Comparison of ENCODE assay signal across 31 cellular contexts in genomic region chr19:5234412-5234811, GRCh38.
"Had no signal": no experiment of that assay in that cellular context is flagged by ENCODE, and none has a peak within 500 bp of the region (broad histone marks: within the 10 kb centered on the region; RNA-seq: fewer than 3 reads in every experiment).

No MANE protein-coding gene starts in this region.

- H3K27me3 Mint-ChIP-seq: activated B cell treated with CpG ODN at 0.5 μM for 24 hours had no signal

- H3K27ac ChIP-seq: adrenal gland, body of pancreas, epithelial cell of prostate, esophagus squamous epithelium, gastroesophageal sphincter, heart right ventricle, WERI-Rb-1 had no signal

- H3K4me1 Mint-ChIP-seq: activated B cell treated with CpG ODN at 0.5 μM for 24 hours; activated naive CD8-positive, alpha-beta T cell treated with anti-CD3 and anti-CD28 coated beads for 36 hours had no signal

- H3K27ac Mint-ChIP-seq: activated B cell treated with CpG ODN at 0.5 μM for 24 hours; activated CD8-positive, alpha-beta T cell treated with anti-CD3 and anti-CD28 coated beads for 36 hours; activated naive CD4-positive, alpha-beta T cell treated with anti-CD3 and anti-CD28 coated beads for 36 hours; activated naive CD4-positive, alpha-beta T cell treated with anti-CD3 and anti-CD28 coated beads, Interleukin-2, amount 50 U/mL, for 24 hours; activated naive CD8-positive, alpha-beta T cell treated with anti-CD3 and anti-CD28 coated beads for 36 hours; activated naive CD8-positive, alpha-beta T cell treated with anti-CD3 and anti-CD28 coated beads, Interleukin-2, amount 50 U/mL, for 24 hours; activated T-helper 17 cell treated with anti-CD3 and anti-CD28 coated beads, Interleukin-2, amount 50 U/mL, for 72 hours; T-helper 17 cell; T-helper 2 cell treated with Interferon-gamma antibody and Interleukin-4, amounts not matched to agents 5 μg/mL and 100 μg/mL, for 36 hours had no signal

- ATAC-seq: activated CD4-positive, CD25-positive, alpha-beta regulatory T cell treated with anti-CD3 and anti-CD28 coated beads, Interleukin-2, amount 50 U/mL, for 24 hours; activated CD8-positive, alpha-beta T cell treated with anti-CD3 and anti-CD28 coated beads for 36 hours; activated naive CD8-positive, alpha-beta T cell treated with anti-CD3 and anti-CD28 coated beads, Interleukin-2, amount 50 U/mL, for 24 hours; activated T-cell treated with anti-CD3 and anti-CD28 coated beads, Interleukin-2, amount 50 U/mL, for 4 hours; activated T-helper 17 cell treated with anti-CD3 and anti-CD28 coated beads, Interleukin-2, amount 50 U/mL, for 72 hours; body of pancreas; gastroesophageal sphincter; heart right ventricle; T-helper 17 cell had no signal

- H3K4me1 ChIP-seq: adrenal gland, body of pancreas had no signal

- DNase-seq: activated B cell treated with CpG ODN at 0.5 μM for 24 hours; activated CD4-positive, alpha-beta T cell treated with anti-CD3 and anti-CD28 coated beads for 48 hours; activated CD4-positive, alpha-beta T cell treated with anti-CD3 and anti-CD28 coated beads, Interleukin-2, amount 50 U/mL, for 1 hour; activated CD4-positive, alpha-beta T cell treated with anti-CD3 and anti-CD28 coated beads, Interleukin-2, amount 50 U/mL, for 48 hours; activated CD8-positive, alpha-beta memory T cell treated with anti-CD3 and anti-CD28 coated beads for 24 hours; activated CD8-positive, alpha-beta T cell treated with anti-CD3 and anti-CD28 coated beads for 36 hours; activated effector memory CD4-positive, alpha-beta T cell treated with Interleukin-2 at 50 U/mL for 16 hours; activated gamma-delta T cell treated with Interleukin-2 at 50 U/mL for 16 hours; activated naive CD4-positive, alpha-beta T cell treated with anti-CD3 and anti-CD28 coated beads for 36 hours; activated naive CD8-positive, alpha-beta T cell treated with anti-CD3 and anti-CD28 coated beads for 36 hours; activated naive CD8-positive, alpha-beta T cell treated with anti-CD3 and anti-CD28 coated beads, Interleukin-2, amount 50 U/mL, for 24 hours; activated T-cell treated with anti-CD3 and anti-CD28 coated beads, Interleukin-2, amount 50 U/mL, for 4 hours; adrenal gland; amygdala; aorta; body of pancreas; caudate nucleus; cortex of kidney; effector CD8-positive, alpha-beta T cell; esophagus squamous epithelium; foreskin melanocyte; heart right ventricle; T-helper 17 cell; T1000; WERI-Rb-1 had no signal

- H3K27me3 ChIP-seq: adrenal gland, body of pancreas, gastroesophageal sphincter had no signal

- H3K9me3 Mint-ChIP-seq: activated B cell treated with CpG ODN at 0.5 μM for 24 hours; activated CD8-positive, alpha-beta T cell treated with anti-CD3 and anti-CD28 coated beads for 36 hours; activated naive CD4-positive, alpha-beta T cell treated with anti-CD3 and anti-CD28 coated beads for 36 hours; activated naive CD4-positive, alpha-beta T cell treated with anti-CD3 and anti-CD28 coated beads, Interleukin-2, amount 50 U/mL, for 24 hours; activated naive CD8-positive, alpha-beta T cell treated with anti-CD3 and anti-CD28 coated beads for 36 hours; activated naive CD8-positive, alpha-beta T cell treated with anti-CD3 and anti-CD28 coated beads, Interleukin-2, amount 50 U/mL, for 24 hours; activated T-cell treated with anti-CD3 and anti-CD28 coated beads, Interleukin-2, amount 50 U/mL, for 4 hours; activated T-helper 17 cell treated with anti-CD3 and anti-CD28 coated beads, Interleukin-2, amount 50 U/mL, for 72 hours; T-helper 2 cell treated with Interferon-gamma antibody and Interleukin-4, amounts not matched to agents 5 μg/mL and 100 μg/mL, for 36 hours had no signal

- H3K4me3 ChIP-seq: adrenal gland, body of pancreas, esophagus squamous epithelium, gastroesophageal sphincter, heart right ventricle had no signal

- H3K36me3 Mint-ChIP-seq: activated naive CD4-positive, alpha-beta T cell treated with anti-CD3 and anti-CD28 coated beads, Interleukin-2, amount 50 U/mL, for 24 hours; activated naive CD8-positive, alpha-beta T cell treated with anti-CD3 and anti-CD28 coated beads for 36 hours had no signal

- H3K4me3 Mint-ChIP-seq: activated B cell treated with CpG ODN at 0.5 μM for 24 hours; activated CD8-positive, alpha-beta T cell treated with anti-CD3 and anti-CD28 coated beads for 36 hours; activated naive CD4-positive, alpha-beta T cell treated with anti-CD3 and anti-CD28 coated beads for 36 hours; activated naive CD4-positive, alpha-beta T cell treated with anti-CD3 and anti-CD28 coated beads, Interleukin-2, amount 50 U/mL, for 24 hours; activated naive CD8-positive, alpha-beta T cell treated with anti-CD3 and anti-CD28 coated beads for 36 hours; activated naive CD8-positive, alpha-beta T cell treated with anti-CD3 and anti-CD28 coated beads, Interleukin-2, amount 50 U/mL, for 24 hours; activated T-cell treated with anti-CD3 and anti-CD28 coated beads, Interleukin-2, amount 50 U/mL, for 4 hours; activated T-helper 17 cell treated with anti-CD3 and anti-CD28 coated beads, Interleukin-2, amount 50 U/mL, for 72 hours; T-helper 17 cell; T-helper 2 cell treated with Interferon-gamma antibody and Interleukin-4, amounts not matched to agents 5 μg/mL and 100 μg/mL, for 36 hours had no signal

- H3K9me3 ChIP-seq: adrenal gland, body of pancreas, esophagus squamous epithelium, gastroesophageal sphincter, heart right ventricle had no signal
